In genomic region chr11:8685306-8685705, GRCh38 we compare ENCODE assay signal across 11 cellular contexts. TPM values are rescaled to one million over a fixed set of nuclear protein-coding genes. Genes with fewer than 3 reads are reported as not detected.
DNase-seq lines count a peak whose midpoint lies in the region; ATAC-seq, FAIRE-seq and TF ChIP-seq lines count a peak whose summit lies in the region.
"Had no signal": no experiment of that assay in that cellular context is flagged by ENCODE, and none has a peak within 500 bp of the region (broad histone marks: within the 10 kb centered on the region; RNA-seq: fewer than 3 reads in every experiment).

No MANE protein-coding gene starts in this region.

- H3K36me3 ChIP-seq in MG63 (peaks cover 68% of the 10 kb centered on the region), GM12878 (ENCODE audit: control insufficient read depth in 2 of 2, insufficient read depth in 2 of 2, low read length in 1 of 2) (peaks cover 8 to 23% of the 10 kb centered on the region in 2 experiments)

- H3K27me3 ChIP-seq in MG63 (no peaks in the 10 kb centered on the region), GM12878 (replicated peaks in 1 of 2; ENCODE audit: control insufficient read depth in 2 of 2, insufficient read depth in 2 of 2, low read length in 1 of 2) (no peaks in the 10 kb centered on the region)

- no peak for TF ChIP-seq EP300 in GM12878 (IDR thresholded peaks at IDR 0.05; ENCODE audit: borderline replicate concordance in 1 of 2, control insufficient read depth in 1 of 2, low read depth in 2 of 2, low read length in 2 of 2)

- no peak for TF ChIP-seq CTCF in GM12878 (IDR thresholded peaks at IDR 0.05 in 2 of 3, conservative IDR thresholded peaks at IDR 0.05 in 1 of 3; ENCODE audit: control insufficient read depth in 2 of 3, extremely low read depth in 1 of 3, insufficient read depth in 1 of 3, low read depth in 3 of 3, low read length in 3 of 3)
- no peak for TF ChIP-seq CTCF in nephron progenitor cell (IDR thresholded peaks at IDR 0.05)

- no peak for TF ChIP-seq POLR2A in GM12878 (IDR thresholded peaks at IDR 0.05; ENCODE audit: low read depth, low read length)

- POLR2A ChIA-PET in GM12878 (lab: Charles Lee): no interaction called here

- peak overlapping the region; percentile 34 for H3K27ac Mint-ChIP-seq in T-helper 1 cell treated with Interleukin-12 subunit alpha and Interleukin-12 subunit beta and Interleukin-4 antibody, amounts not matched to agents 30 μg/mL and 1 μg/mL, for 36 hours
- peak overlapping the region; percentile 43 for H3K27ac Mint-ChIP-seq in nephron progenitor cell

- WGBS in GM12878 (ENCODE audit: insufficient coverage, insufficient replicate concordance, low lambda C conversion rate, missing lambda C conversion rate): 34% methylated on average over 7 of the region's 7 CpGs

- H4K20me1 ChIP-seq in GM12878 (ENCODE audit: control insufficient read depth, insufficient read depth): peaks cover 5% of the 10 kb centered on the region; the same call in 1 of the 2 replicates

- H3K79me2 ChIP-seq in GM12878 (ENCODE audit: control insufficient read depth, insufficient read depth, low read length): peaks cover 69% of the 10 kb centered on the region

- ATAC-seq in GM12878 (no peak), HG03280 (IDR thresholded peaks at IDR 0.05; ENCODE audit: unreplicated experiment) (no peak), GM19467 (IDR thresholded peaks at IDR 0.05; ENCODE audit: unreplicated experiment) (no peak)

- H3K27ac ChIP-seq in GM12878 (ENCODE audit: control insufficient read depth, insufficient read depth): peak overlapping the region; percentile 99; the same call in 1 of the 2 replicates

- no peak overlapping the region for H2AFZ ChIP-seq in GM12878 (ENCODE audit: control insufficient read depth, low read depth, low read length)

- H3K4me3 ChIP-seq in MG63: peak overlapping the region; percentile 97
- H3K4me3 ChIP-seq in GM12878: peak overlapping the region; percentile 88

- H3K36me3 Mint-ChIP-seq in T-helper 1 cell treated with Interleukin-12 subunit alpha and Interleukin-12 subunit beta and Interleukin-4 antibody, amounts not matched to agents 30 μg/mL and 1 μg/mL, for 36 hours (ENCODE audit: low read depth): peaks cover 63% of the 10 kb centered on the region
- H3K36me3 Mint-ChIP-seq in nephron progenitor cell (ENCODE audit: low read depth): peaks cover 44% of the 10 kb centered on the region

- peak overlapping the region; percentile 81 for H3K4me2 ChIP-seq in GM12878 (ENCODE audit: control insufficient read depth, insufficient read depth)

- SMC1A ChIA-PET in GM12878 (lab: Charles Lee; ENCODE audit: uncharacterized antibody, unreplicated experiment): no interaction called here

- DNase-seq in T-helper 1 cell (no peak), MG63 (no peak), GM12878 (ENCODE audit: low read depth, low spot score) (no peak), nephron progenitor cell (no peak), nucleus accumbens (lab: John Stamatoyannopoulos, UW) (no peak)
- DNase-seq: activated CD4-positive, alpha-beta T cell treated with anti-CD3 and anti-CD28 coated beads, Interleukin-2, amount 50 U/mL, for 4 hours; NCI-H1417 treated with DMSO at 0.1 percent for 48 hours had no signal

- no peak for FAIRE-seq in GM12878 (lab: Jason Lieb, UNC)
- FAIRE-seq: A204.1 had no signal

- peaks cover 31% of the 10 kb centered on the region for H3K4me1 ChIP-seq in GM12878 (ENCODE audit: control insufficient read depth, insufficient read depth, low read length)

- no peaks in the 10 kb centered on the region for H3K9me3 Mint-ChIP-seq in T-helper 1 cell treated with Interleukin-12 subunit alpha and Interleukin-12 subunit beta and Interleukin-4 antibody, amounts not matched to agents 30 μg/mL and 1 μg/mL, for 36 hours
- H3K9me3 Mint-ChIP-seq in nephron progenitor cell: no peaks in the 10 kb centered on the region

- CTCF ChIA-PET in GM12878 (lab: Yijun Ruan, JAX): no interaction called here

- intact Hi-C loops in GM12878 (cut with micrococcal nuclease; ENCODE audit: unreplicated experiment): loop anchor here (5.0 to 10.0 kb wide), 3 partner anchors 151 to 382 kb away; partner anchors contain the start of gene AKIP1

- H3K9me3 ChIP-seq in MG63 (no peaks in the 10 kb centered on the region), GM12878 (replicated peaks; ENCODE audit: control insufficient read depth, insufficient read depth, low read length) (no peaks in the 10 kb centered on the region)

- in situ Hi-C loops in GM12878 (cut with MboI): no loop called here

- no peak for TF ChIP-seq RAD21 in GM12878 (IDR thresholded peaks at IDR 0.05; ENCODE audit: insufficient read depth, low read depth, low read length)

- RAD21 ChIA-PET in GM12878 (lab: Charles Lee; ENCODE audit: unreplicated experiment): no interaction called here

- peaks cover 55% of the 10 kb centered on the region for H3K4me1 Mint-ChIP-seq in T-helper 1 cell treated with Interleukin-12 subunit alpha and Interleukin-12 subunit beta and Interleukin-4 antibody, amounts not matched to agents 30 μg/mL and 1 μg/mL, for 36 hours (ENCODE audit: low read depth)
- H3K4me1 Mint-ChIP-seq in nephron progenitor cell: peaks cover 81% of the 10 kb centered on the region

- BruUV-seq in GM12878 (replicated peaks; lab: Mats Ljungman, UMichigan): no TSS peak

- H3K27me3 Mint-ChIP-seq in T-helper 1 cell treated with Interleukin-12 subunit alpha and Interleukin-12 subunit beta and Interleukin-4 antibody, amounts not matched to agents 30 μg/mL and 1 μg/mL, for 36 hours (ENCODE audit: low read depth): no peaks in the 10 kb centered on the region
- H3K27me3 Mint-ChIP-seq in nephron progenitor cell (ENCODE audit: low read depth, poor library complexity): no peaks in the 10 kb centered on the region

- H3K9ac ChIP-seq in GM12878 (ENCODE audit: control insufficient read depth, insufficient read depth, low read length): peak overlapping the region; percentile 100

- H3K4me3 Mint-ChIP-seq in T-helper 1 cell treated with Interleukin-12 subunit alpha and Interleukin-12 subunit beta and Interleukin-4 antibody, amounts not matched to agents 30 μg/mL and 1 μg/mL, for 36 hours: peak overlapping the region; percentile 92
- H3K4me3 Mint-ChIP-seq in nephron progenitor cell: peak overlapping the region; percentile 94

TF ChIP-seq in GM12878, 131 proteins besides CTCF, POLR2A, EP300 and RAD21 (continues in another document):
- no peak for TF ChIP-seq CREM (IDR thresholded peaks at IDR 0.05; ENCODE audit: low read depth)
- TF ChIP-seq POLR2AphosphoS5 (IDR thresholded peaks at IDR 0.05; ENCODE audit: low read length): peak; percentile 41; the same call in 1 of the 2 replicates
- no peak for TF ChIP-seq NR2C1 (IDR thresholded peaks at IDR 0.05)
- TF ChIP-seq NBN (IDR thresholded peaks at IDR 0.05): no peak
- TF ChIP-seq FOS (IDR thresholded peaks at IDR 0.05; ENCODE audit: borderline replicate concordance, extremely low read depth, insufficient read length): no peak
- TF ChIP-seq, protein P1, sequence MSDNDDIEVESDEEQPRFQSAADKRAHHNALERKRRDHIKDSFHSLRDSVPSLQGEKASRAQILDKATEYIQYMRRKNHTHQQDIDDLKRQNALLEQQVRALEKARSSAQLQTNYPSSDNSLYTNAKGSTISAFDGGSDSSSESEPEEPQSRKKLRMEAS (IDR thresholded peaks at IDR 0.05; ENCODE audit: low read depth, low read length): no peak

RNA-seq across cellular contexts. Expression of gene RPL27A, which starts 2.7 kb away (rescaled TPM):
- 1,350 and 4,050 TPM in 2 replicates for total RNA-seq in MG63 (2014; rRNA removed; shearing (Covaris generic); ENCODE audit: low replicate concordance)
- total RNA-seq in GM12878 (2013; cell fraction: nucleolus; rRNA removed): 380 and 397 TPM in 2 replicates
- total RNA-seq in GM12878 (2014; rRNA removed) (1,902 and 2,006 TPM in 2 replicates), GM12878 (2014; rRNA removed; fragmentation: Illumina TruSeq; extraction: Trizol) (2,938 and 2,966 TPM in 2 replicates), GM12878 (2021) (1,300 and 1,372 TPM in 2 replicates)
- polyA plus RNA-seq in GM12878 (2011; ENCODE audit: low read depth): 99,782 TPM
- polyA plus RNA-seq in GM12878 (2011; rRNA removed) (1,334 and 1,354 TPM in 2 replicates), GM12878 (2014; fragmentation: Illumina TruSeq; extraction: Trizol) (2,568 and 4,776 TPM in 2 replicates), GM12878 (2014; fragmentation: Nextera tagmentation; extraction: Ambion mirVana) (1,000 to 10,000 TPM in 1 of 2 experiments, 100 to 1,000 TPM in 1; 978 to 2,052 TPM), GM12878 (2014; rRNA removed) (3,433 and 3,548 TPM in 2 replicates), GM12878 (2016; fragmentation: Nextera tagmentation; extraction: Ambion mirVana) (1,000 to 10,000 TPM; 1,900 to 1,912 TPM)
- 1,227 and 1,765 TPM in 2 replicates for polyA plus RNA-seq in GM12878 (2011; cell fraction: cytosol; rRNA removed)
- polyA plus RNA-seq in GM12878 (2011; cell fraction: nucleus; rRNA removed): 371 and 419 TPM in 2 replicates
- 2,495 and 3,740 TPM in 2 replicates for polyA plus RNA-seq in GM12878 (2012)
- 619 and 701 TPM in 2 replicates for polyA minus RNA-seq in GM12878 (2011; rRNA and poly(A)+ RNA removed)
- polyA minus RNA-seq in GM12878 (2011; cell fraction: cytosol; rRNA and poly(A)+ RNA removed): 306 and 309 TPM in 2 replicates
- 252 and 339 TPM in 2 replicates for polyA minus RNA-seq in GM12878 (2011; cell fraction: nucleus; rRNA and poly(A)+ RNA removed)

RNA-seq across cellular contexts. Expression of gene TRIM66, which starts 2.8 kb away (rescaled TPM):
- total RNA-seq in MG63 (2014; rRNA removed; shearing (Covaris generic); ENCODE audit: low replicate concordance): 0.74 and 1.4 TPM in 2 replicates
- total RNA-seq in GM12878 (2013; cell fraction: nucleolus; rRNA removed): 127 and 135 TPM in 2 replicates
- total RNA-seq in GM12878 (2014; rRNA removed): 7.1 and 7.4 TPM in 2 replicates
- 7.8 and 8.4 TPM in 2 replicates for total RNA-seq in GM12878 (2014; rRNA removed; fragmentation: Illumina TruSeq; extraction: Trizol)
- 11.8 and 13.0 TPM in 2 replicates for total RNA-seq in GM12878 (2021)
- 6.9 TPM for polyA plus RNA-seq in GM12878 (2011; ENCODE audit: low read depth)
- polyA plus RNA-seq in GM12878 (2011; rRNA removed): 14.0 and 18.2 TPM in 2 replicates
- polyA plus RNA-seq in GM12878 (2011; cell fraction: cytosol; rRNA removed): 7.1 and 9.6 TPM in 2 replicates
- 62.8 and 75.2 TPM in 2 replicates for polyA plus RNA-seq in GM12878 (2011; cell fraction: nucleus; rRNA removed)
- polyA plus RNA-seq in GM12878 (2012): 9.5 and 11.0 TPM in 2 replicates
- polyA plus RNA-seq in GM12878 (2014; fragmentation: Illumina TruSeq; extraction: Trizol): 14.5 and 19.0 TPM in 2 replicates
- 1 to 10 TPM; 1.7 to 2.4 TPM for polyA plus RNA-seq in GM12878 (2014; fragmentation: Nextera tagmentation; extraction: Ambion mirVana)
- 12.7 and 14.0 TPM in 2 replicates for polyA plus RNA-seq in GM12878 (2014; rRNA removed)
- 1 to 10 TPM; 2.8 to 3.9 TPM for polyA plus RNA-seq in GM12878 (2016; fragmentation: Nextera tagmentation; extraction: Ambion mirVana)
- 23.8 and 39.4 TPM in 2 replicates for polyA minus RNA-seq in GM12878 (2011; rRNA and poly(A)+ RNA removed)
- 2.7 TPM in 2 replicates for polyA minus RNA-seq in GM12878 (2011; cell fraction: cytosol; rRNA and poly(A)+ RNA removed)
- 37.7 and 45.6 TPM in 2 replicates for polyA minus RNA-seq in GM12878 (2011; cell fraction: nucleus; rRNA and poly(A)+ RNA removed)
